Comparison of ENCODE assay signal across 17 cellular contexts in the genomic region with DNA sequence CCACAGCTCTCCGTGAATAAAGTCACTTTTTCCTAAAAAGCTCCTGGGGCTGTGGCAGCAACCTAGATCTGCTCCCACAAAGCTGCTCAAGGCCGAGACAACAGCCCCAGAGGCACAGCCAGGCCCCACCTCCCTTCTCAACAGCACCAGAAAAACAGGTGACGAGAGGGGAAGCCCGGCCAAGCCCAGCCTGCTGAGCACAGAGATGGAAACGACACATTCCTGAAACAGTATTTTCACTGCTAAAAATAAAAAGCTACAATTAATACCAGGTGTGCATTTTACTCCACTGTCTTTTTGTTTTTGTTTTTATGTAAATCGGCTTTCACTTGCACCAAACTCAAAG.
DNase-seq lines count a peak whose midpoint lies in the region; ATAC-seq, FAIRE-seq and TF ChIP-seq lines count a peak whose summit lies in the region.
"Had no signal": no experiment of that assay in that cellular context is flagged by ENCODE, and none has a peak within 500 bp of the region (broad histone marks: within the 10 kb centered on the region; RNA-seq: fewer than 3 reads in every experiment).

No MANE protein-coding gene starts in this region.

- no peaks in the 10 kb centered on the region for H3K27me3 Mint-ChIP-seq in brain
- no peaks in the 10 kb centered on the region for H3K27me3 Mint-ChIP-seq in CD4-positive, alpha-beta T cell
- no peaks in the 10 kb centered on the region for H3K27me3 Mint-ChIP-seq in stimulated activated memory B cell treated with anti-CD40 and anti-IgM and Interleukin-4, amounts not matched to agents 10 μg/mL and 1 μg/mL and 100 μg/mL, for 72 hours

- peak in 1 of 4 donors; percentile 7 for TF ChIP-seq EP300 in sigmoid colon (IDR thresholded peaks at IDR 0.05)

- no peak for TF ChIP-seq CTCF in brain (conservative IDR thresholded peaks at IDR 0.05)
- TF ChIP-seq CTCF in sigmoid colon (IDR thresholded peaks at IDR 0.05) = no peak
- no peak for TF ChIP-seq CTCF in A673 (conservative IDR thresholded peaks at IDR 0.05; ENCODE audit: low read depth, low read length)
- TF ChIP-seq CTCF in CD4-positive, alpha-beta T cell (IDR thresholded peaks at IDR 0.05) = no peak

- peaks cover 27% of the 10 kb centered on the region for H3K36me3 Mint-ChIP-seq in brain
- H3K36me3 Mint-ChIP-seq in CD4-positive, alpha-beta T cell (ENCODE audit: low read depth) = peaks cover 22% of the 10 kb centered on the region
- peaks cover 23% of the 10 kb centered on the region for H3K36me3 Mint-ChIP-seq in stimulated activated memory B cell treated with anti-CD40 and anti-IgM and Interleukin-4, amounts not matched to agents 10 μg/mL and 1 μg/mL and 100 μg/mL, for 72 hours

- intact Hi-C loops in left cardiac atrium (cut with DNase I) (no loop called here), sigmoid colon (cut with DNase I) (no loop called here), A673 (cut with micrococcal nuclease; ENCODE audit: unreplicated experiment) (no loop called here)
- intact Hi-C loops in CD4-positive, alpha-beta T cell (cut with DNase I, micrococcal nuclease) = no loop called here

- H3K4me1 Mint-ChIP-seq in brain = peaks cover 70% of the 10 kb centered on the region
- peaks cover 43% of the 10 kb centered on the region for H3K4me1 Mint-ChIP-seq in CD4-positive, alpha-beta T cell (ENCODE audit: low read depth)
- H3K4me1 Mint-ChIP-seq in stimulated activated memory B cell treated with anti-CD40 and anti-IgM and Interleukin-4, amounts not matched to agents 10 μg/mL and 1 μg/mL and 100 μg/mL, for 72 hours = peaks cover 22% of the 10 kb centered on the region

- peaks cover 0 to 3% (median 0%) of the 10 kb centered on the region in 5 experiments for H3K9me3 Mint-ChIP-seq in brain
- H3K9me3 Mint-ChIP-seq in CD4-positive, alpha-beta T cell = no peaks in the 10 kb centered on the region
- no peaks in the 10 kb centered on the region for H3K9me3 Mint-ChIP-seq in stimulated activated memory B cell treated with anti-CD40 and anti-IgM and Interleukin-4, amounts not matched to agents 10 μg/mL and 1 μg/mL and 100 μg/mL, for 72 hours
- H3K9me3 Mint-ChIP-seq: nephron progenitor cell had no signal

- H3K36me3 ChIP-seq in sigmoid colon = peaks cover 0 to 15% (median 4%) of the 10 kb centered on the region in 4 donors
- H3K36me3 ChIP-seq in A673 (ENCODE audit: insufficient read depth, low read length, poor library complexity, severe bottlenecking) = no peaks in the 10 kb centered on the region
- H3K36me3 ChIP-seq: cardiac muscle cell had no signal

- H3K27me3 ChIP-seq in sigmoid colon (no peaks in the 10 kb centered on the region), A673 (replicated peaks; ENCODE audit: insufficient read depth, low read depth, low read length, poor library complexity) (no peaks in the 10 kb centered on the region)
- H3K27me3 ChIP-seq in CD4-positive, alpha-beta T cell (ENCODE audit: control insufficient read depth, insufficient read depth, low read length) = no peaks in the 10 kb centered on the region
- H3K27me3 ChIP-seq: cardiac muscle cell, stomach had no signal

- H3K4me3 ChIP-seq in sigmoid colon (no peak overlapping the region), A673 (ENCODE audit: low read depth, low read length, poor library complexity, severe bottlenecking) (no peak overlapping the region)
- H3K4me3 ChIP-seq: cardiac muscle cell, stomach had no signal

- H3K9me3 ChIP-seq in sigmoid colon (no peaks in the 10 kb centered on the region), A673 (ENCODE audit: low read depth, low read length, poor library complexity, severe bottlenecking) (no peaks in the 10 kb centered on the region)
- H3K9me3 ChIP-seq in CD4-positive, alpha-beta T cell (ENCODE audit: control insufficient read depth, low read length) = no peaks in the 10 kb centered on the region
- H3K9me3 ChIP-seq: stomach had no signal

- DNase-seq in EH (ENCODE audit: low read depth) (peak; percentile 19), left cardiac atrium (no peak), sigmoid colon (peak; percentile 89), A673 (ENCODE audit: low spot score) (no peak), frontal cortex (ENCODE audit: low spot score in 2 of 2) (no peak)
- no peak for DNase-seq in CD4-positive, alpha-beta T cell
- DNase-seq: activated CD8-positive, alpha-beta memory T cell treated with anti-CD3 and anti-CD28 coated beads for 24 hours; activated gamma-delta T cell treated with Interleukin-2 at 50 U/mL for 16 hours; MV-4-11; NCI-H2171 treated with DMSO at 0.1 percent for 48 hours; nephron progenitor cell; small intestine; stomach had no signal

- FAIRE-seq in frontal cortex (lab: Jason Lieb, UNC) = no peak
- FAIRE-seq: HTR-8/SVneo, small intestine had no signal

- ATAC-seq in left cardiac atrium = peak; percentile 64 to 67
- ATAC-seq in CD4-positive, alpha-beta T cell (ENCODE audit: poor library complexity) = no peak
- ATAC-seq in stimulated activated memory B cell treated with anti-CD40 and anti-IgM and Interleukin-4, amounts not matched to agents 10 μg/mL and 1 μg/mL and 100 μg/mL, for 72 hours = no peak

- H3K4me3 Mint-ChIP-seq in brain = peak overlapping the region in 2 of 5 experiments; percentile 21 to 43
- no peak overlapping the region for H3K4me3 Mint-ChIP-seq in CD4-positive, alpha-beta T cell
- no peak overlapping the region for H3K4me3 Mint-ChIP-seq in stimulated activated memory B cell treated with anti-CD40 and anti-IgM and Interleukin-4, amounts not matched to agents 10 μg/mL and 1 μg/mL and 100 μg/mL, for 72 hours
- H3K4me3 Mint-ChIP-seq: nephron progenitor cell had no signal

- BruUV-seq in A673 (replicated peaks; lab: Mats Ljungman, UMichigan) = no TSS peak

- H3K27ac ChIP-seq in sigmoid colon (peak overlapping the region; percentile 50 to 82 (median 74)), A673 (ENCODE audit: low read depth, low read length, poor library complexity, severe bottlenecking) (no peak overlapping the region)
- H3K27ac ChIP-seq in CD4-positive, alpha-beta T cell (ENCODE audit: low read depth, low read length) = no peak overlapping the region
- H3K27ac ChIP-seq: cardiac muscle cell had no signal

- CTCF ChIA-PET in A673 (lab: Charles Lee) = no interaction called here
- CTCF ChIA-PET in CD4-positive, alpha-beta T cell (lab: Charles Lee) = no interaction called here

- TF ChIP-seq POLR2A in sigmoid colon (IDR thresholded peaks at IDR 0.05) = no peak

- POLR2A ChIA-PET in A673 (lab: Charles Lee; ENCODE audit: low non-redundant PET) = no interaction called here
- POLR2A ChIA-PET in CD4-positive, alpha-beta T cell (lab: Charles Lee) = no interaction called here

- WGBS in sigmoid colon, 2 donors = 83 to 85% methylated on average over 6 of the region's 6 CpGs

- H3K4me1 ChIP-seq in sigmoid colon (peaks cover 0 to 84% (median 63%) of the 10 kb centered on the region in 4 donors), A673 (ENCODE audit: insufficient read depth, low read length, poor library complexity, severe bottlenecking) (no peaks in the 10 kb centered on the region)

- peak overlapping the region; percentile 70 to 87 (median 86) for H3K27ac Mint-ChIP-seq in brain
- no peak overlapping the region for H3K27ac Mint-ChIP-seq in CD4-positive, alpha-beta T cell
- H3K27ac Mint-ChIP-seq in stimulated activated memory B cell treated with anti-CD40 and anti-IgM and Interleukin-4, amounts not matched to agents 10 μg/mL and 1 μg/mL and 100 μg/mL, for 72 hours = no peak overlapping the region

Comparison
In these comparisons a context has a peak if more than half of its experiments do, and no peak if none do; other contexts are left out.
1. DNase-seq: peak in EH (single experiment) and sigmoid colon (single experiment); none in left cardiac atrium (single experiment), A673 (single experiment), CD4-positive, alpha-beta T cell (0 of 10) and frontal cortex (0 of 2).
2. H3K27ac Mint-ChIP-seq: peak in brain (5 of 5); none in CD4-positive, alpha-beta T cell (single experiment) and stimulated activated memory B cell treated with anti-CD40 and anti-IgM and Interleukin-4, amounts not matched to agents 10 μg/mL and 1 μg/mL and 100 μg/mL, for 72 hours (single experiment).
3. ATAC-seq: peak in left cardiac atrium (2 of 2); none in CD4-positive, alpha-beta T cell (single experiment) and stimulated activated memory B cell treated with anti-CD40 and anti-IgM and Interleukin-4, amounts not matched to agents 10 μg/mL and 1 μg/mL and 100 μg/mL, for 72 hours (single experiment).
4. H3K27ac ChIP-seq: peak in sigmoid colon (4 of 4); none in A673 (single experiment) and CD4-positive, alpha-beta T cell (single experiment).